Comparison of ENCODE assay signal across 18 cellular contexts in genomic region chr3:130783629-130784028, GRCh38. TPM values are rescaled to one million over a fixed set of nuclear protein-coding genes. Genes with fewer than 3 reads are reported as not detected.
DNase-seq lines count a peak whose midpoint lies in the region; ATAC-seq and TF ChIP-seq lines count a peak whose summit lies in the region.
"Had no signal": no experiment of that assay in that cellular context is flagged by ENCODE, and none has a peak within 500 bp of the region (broad histone marks: within the 10 kb centered on the region; RNA-seq: fewer than 3 reads in every experiment).

No MANE protein-coding gene starts in this region.

- H3K9me3 ChIP-seq in GM23248 (ENCODE audit: low read depth) = no peaks in the 10 kb centered on the region
- no peaks in the 10 kb centered on the region for H3K9me3 ChIP-seq in esophagus muscularis mucosa
- H3K9me3 ChIP-seq: gastrocnemius medialis, thoracic aorta had no signal

- in situ Hi-C loops in GM23248 (cut with MboI) = no loop called here

- H3K79me2 ChIP-seq in GM23248 (ENCODE audit: insufficient read depth) = no peaks in the 10 kb centered on the region

- no peaks in the 10 kb centered on the region for H3F3A ChIP-seq in GM23248 (ENCODE audit: insufficient read depth)

- DNase-seq in DMS79 treated with DMSO at 0.1 percent for 48 hours (lab: John Stamatoyannopoulos, UW) (peak; percentile 92), NCI-H1092 (lab: John Stamatoyannopoulos, UW) (peak; percentile 53), NCI-H345 treated with DMSO at 0.1 percent for 48 hours (lab: John Stamatoyannopoulos, UW; ENCODE audit: unreplicated experiment) (peak; percentile 64), fibroblast of pulmonary artery (ENCODE audit: low read depth) (peak; percentile 51), GM23248 (no peak), esophagus muscularis mucosa (ENCODE audit: extremely low spot score) (no peak)
- DNase-seq: activated CD4-positive, alpha-beta memory T cell treated with anti-CD3 and anti-CD28 coated beads for 36 hours; activated naive CD4-positive, alpha-beta T cell treated with anti-CD3 and anti-CD28 coated beads, Interleukin-2, amount 50 U/mL, for 16 hours; activated T-cell treated with anti-CD3 and anti-CD28 coated beads, Interleukin-2, amount 50 U/mL, for 24 hours; gastrocnemius medialis; HFFc6; Kasumi-1; NCI-H2029 treated with DMSO at 0.1 percent for 48 hours; stimulated activated CD4-positive, alpha-beta T cell treated with anti-CD3 and anti-CD28 coated beads, Interleukin-12 subunit alpha, Interleukin-12 subunit beta, amount 100 ng/mL, for 4 hours; T-cell had no signal

- H3K4me1 ChIP-seq in GM23248 (ENCODE audit: insufficient read depth) = no peaks in the 10 kb centered on the region
- no peaks in the 10 kb centered on the region for H3K4me1 ChIP-seq in esophagus muscularis mucosa
- H3K4me1 ChIP-seq: gastrocnemius medialis had no signal

- H3K27me3 ChIP-seq in GM23248 (replicated peaks; ENCODE audit: insufficient read depth) = no peaks in the 10 kb centered on the region; the same call in 1 of the 2 replicates
- no peaks in the 10 kb centered on the region for H3K27me3 ChIP-seq in esophagus muscularis mucosa
- H3K27me3 ChIP-seq: gastrocnemius medialis had no signal

- no peak for TF ChIP-seq POLR2A in esophagus muscularis mucosa (IDR thresholded peaks at IDR 0.05; ENCODE audit: low read depth)

- no peak overlapping the region for H2AFZ ChIP-seq in GM23248

- H3K36me3 ChIP-seq in GM23248 (ENCODE audit: low read depth) = no peaks in the 10 kb centered on the region
- H3K36me3 ChIP-seq in esophagus muscularis mucosa = no peaks in the 10 kb centered on the region
- H3K36me3 ChIP-seq: gastrocnemius medialis, thoracic aorta had no signal

- no peak overlapping the region for H3K27ac ChIP-seq in GM23248
- H3K27ac ChIP-seq in esophagus muscularis mucosa (replicated peaks in 1 of 4) = no peak overlapping the region
- H3K27ac ChIP-seq: gastrocnemius medialis, thoracic aorta had no signal

- H3K9me2 ChIP-seq in GM23248 (ENCODE audit: insufficient read depth) = no peaks in the 10 kb centered on the region

- no peaks in the 10 kb centered on the region for H4K20me1 ChIP-seq in GM23248 (ENCODE audit: insufficient read depth)

- 65 to 89% methylated on average over 3 of the region's 3 CpGs for WGBS in GM23248 (ENCODE audit: low coverage in 1 of 2, low lambda C conversion rate in 2 of 2, missing lambda C conversion rate in 2 of 2), 2 experiments
- WGBS in esophagus muscularis mucosa = 61% methylated on average over 3 of the region's 3 CpGs

- no peak overlapping the region for H3K9ac ChIP-seq in GM23248

- TF ChIP-seq EP300 in esophagus muscularis mucosa (IDR thresholded peaks at IDR 0.05) = no peak

- no peak overlapping the region for H3K4me2 ChIP-seq in GM23248 (ENCODE audit: unreplicated experiment)

- TF ChIP-seq CTCF in fibroblast of pulmonary artery (IDR thresholded peaks at IDR 0.05; ENCODE audit: low read length, missing control alignments) (no peak), esophagus muscularis mucosa (IDR thresholded peaks at IDR 0.05) (no peak)

- ATAC-seq in HG02840 (IDR thresholded peaks at IDR 0.05; ENCODE audit: low FRiP score, unreplicated experiment) = no peak
- no peak for ATAC-seq in HG02623 (IDR thresholded peaks at IDR 0.05; ENCODE audit: unreplicated experiment)
- ATAC-seq: gastrocnemius medialis, T-cell had no signal

- no peak overlapping the region for H3K4me3 ChIP-seq in fibroblast of pulmonary artery (replicated peaks; ENCODE audit: low read depth, low read length)
- H3K4me3 ChIP-seq in GM23248 = no peak overlapping the region
- H3K4me3 ChIP-seq in esophagus muscularis mucosa = no peak overlapping the region
- H3K4me3 ChIP-seq: gastrocnemius medialis, thoracic aorta had no signal

- intact Hi-C loops in esophagus muscularis mucosa (cut with DNase I) = no loop called here

RNA-seq across cellular contexts. Expression of gene PIK3R4, which starts 37.0 kb away (rescaled TPM):
- 19.1 and 26.9 TPM in 2 replicates for total RNA-seq in GM23248 (2014; rRNA removed; shearing (Covaris generic))
- 15.9 and 20.1 TPM in 2 replicates for polyA plus RNA-seq in GM23248 (2016; fragmentation: Nextera tagmentation; extraction: Ambion mirVana)
- total RNA-seq in esophagus muscularis mucosa = 10 to 100 TPM; 30.6 to 40.0 (median 38.0) TPM

Comparison
In these comparisons a context has a peak if more than half of its experiments do, and no peak if none do; other contexts are left out.
1. DNase-seq: peak in DMS79 treated with DMSO at 0.1 percent for 48 hours (single experiment), NCI-H1092 (single experiment), NCI-H345 treated with DMSO at 0.1 percent for 48 hours (single experiment) and fibroblast of pulmonary artery (single experiment); none in GM23248 (single experiment) and esophagus muscularis mucosa (single experiment).